ENCODE assay signal across 11 cellular contexts in genomic region chr12:49903351-49903699, GRCh38. TPM values are rescaled to one million over a fixed set of nuclear protein-coding genes. Genes with fewer than 3 reads are reported as not detected.
DNase-seq lines count a peak whose midpoint lies in the region; ATAC-seq, FAIRE-seq and TF ChIP-seq lines count a peak whose summit lies in the region.
"Had no signal": no experiment of that assay in that cellular context is flagged by ENCODE, and none has a peak within 500 bp of the region (broad histone marks: within the 10 kb centered on the region; RNA-seq: fewer than 3 reads in every experiment).

No MANE protein-coding gene starts in this region.

- no peak overlapping the region for H3K9ac ChIP-seq in SK-N-SH

- CTCF ChIA-PET in CD4-positive, alpha-beta T cell (lab: Charles Lee), result no interaction called here
- CTCF ChIA-PET in SK-N-SH (lab: Yijun Ruan, JAX), result interaction anchor here (0.8 to 1.0 kb wide), 2 partner anchors 64 kb away, joined by 3 to 4 read pairs; no protein-coding TSS in a partner anchor

- no peaks in the 10 kb centered on the region for H3K27me3 ChIP-seq in CD4-positive, alpha-beta T cell (ENCODE audit: control insufficient read depth, insufficient read depth, low read length)
- no peaks in the 10 kb centered on the region for H3K27me3 ChIP-seq in SK-N-SH (ENCODE audit: insufficient read depth)

- POLR2A ChIA-PET in CD4-positive, alpha-beta T cell (lab: Charles Lee), result no interaction called here
- POLR2A ChIA-PET in SK-N-SH (lab: Yijun Ruan, JAX), result interaction anchor here (0.5 kb wide), 1 partner anchor 159 kb away, joined by 3 read pairs; no protein-coding TSS in a partner anchor

- H3K9me3 Mint-ChIP-seq in CD4-positive, alpha-beta T cell, result no peaks in the 10 kb centered on the region
- no peaks in the 10 kb centered on the region for H3K9me3 Mint-ChIP-seq in osteocyte (ENCODE audit: unreplicated experiment)

- H3F3A ChIP-seq in SK-N-SH (replicated peaks; ENCODE audit: insufficient read depth), result no peaks in the 10 kb centered on the region

- FAIRE-seq in HTR-8/SVneo (lab: Jason Lieb, UNC), result no peak

- H3K4me1 ChIP-seq in SK-N-SH (ENCODE audit: control insufficient read depth in 1 of 2, insufficient read depth in 2 of 2, low read depth in 1 of 2, low read length in 1 of 2), result peaks cover 0 to 22% of the 10 kb centered on the region in 2 experiments; a peak in 1 of 4 replicates
- H3K4me1 ChIP-seq: SJSA1 had no signal

- H2AFZ ChIP-seq in SK-N-SH (ENCODE audit: low read depth), result peak overlapping the region; percentile 72; the same call in 1 of the 2 replicates

- H3K4me3 Mint-ChIP-seq in CD4-positive, alpha-beta T cell, result peak overlapping the region; percentile 71
- H3K4me3 Mint-ChIP-seq in osteocyte (ENCODE audit: unreplicated experiment), result peak overlapping the region; percentile 60

- no peaks in the 10 kb centered on the region for H3K36me3 ChIP-seq in SK-N-SH (replicated peaks in 1 of 2; ENCODE audit: control insufficient read depth in 1 of 2, insufficient read depth in 2 of 2, low read length in 1 of 2)
- H3K36me3 ChIP-seq: SJSA1 had no signal

- no peak for ATAC-seq in CD4-positive, alpha-beta T cell (ENCODE audit: poor library complexity)
- ATAC-seq in GM21367 (IDR thresholded peaks at IDR 0.05; ENCODE audit: unreplicated experiment), result no peak

- no peak overlapping the region for H3K27ac ChIP-seq in CD4-positive, alpha-beta T cell (ENCODE audit: low read depth, low read length)
- H3K27ac ChIP-seq in SK-N-SH (ENCODE audit: low read depth in 2 of 2, low read length in 1 of 2), result no peak overlapping the region
- H3K27ac ChIP-seq: SJSA1 had no signal

- intact Hi-C loops in CD4-positive, alpha-beta T cell (cut with DNase I, micrococcal nuclease), result no loop called here

- TF ChIP-seq EP300 in SK-N-SH (IDR thresholded peaks at IDR 0.05; ENCODE audit: borderline replicate concordance in 1 of 2, low read depth in 1 of 2, low read length in 1 of 2), result no peak

- H3K9me3 ChIP-seq in CD4-positive, alpha-beta T cell (ENCODE audit: control insufficient read depth, low read length), result no peaks in the 10 kb centered on the region
- no peaks in the 10 kb centered on the region for H3K9me3 ChIP-seq in SK-N-SH
- H3K9me3 ChIP-seq: SJSA1 had no signal

- H3K79me2 ChIP-seq in SK-N-SH (ENCODE audit: insufficient read depth), result no peaks in the 10 kb centered on the region

- no peaks in the 10 kb centered on the region for H3K9me2 ChIP-seq in SK-N-SH

- no peak for TF ChIP-seq RAD21 in SK-N-SH (IDR thresholded peaks at IDR 0.05; ENCODE audit: low read length)

- no peak overlapping the region for H3K27ac Mint-ChIP-seq in CD4-positive, alpha-beta T cell
- no peak overlapping the region for H3K27ac Mint-ChIP-seq in osteocyte (ENCODE audit: unreplicated experiment)

- peaks cover 15% of the 10 kb centered on the region for H3K27me3 Mint-ChIP-seq in CD4-positive, alpha-beta T cell
- peaks cover under 1% of the 10 kb centered on the region for H3K27me3 Mint-ChIP-seq in osteocyte (ENCODE audit: unreplicated experiment)

- H3K4me1 Mint-ChIP-seq in CD4-positive, alpha-beta T cell (ENCODE audit: low read depth), result peaks cover 5% of the 10 kb centered on the region
- peaks cover 11% of the 10 kb centered on the region for H3K4me1 Mint-ChIP-seq in osteocyte (ENCODE audit: unreplicated experiment)

- TF ChIP-seq CTCF in CD4-positive, alpha-beta T cell (IDR thresholded peaks at IDR 0.05), result no peak
- no peak for TF ChIP-seq CTCF in SK-N-SH (IDR thresholded peaks at IDR 0.05)
- TF ChIP-seq CTCF in fibroblast of pulmonary artery (IDR thresholded peaks at IDR 0.05; ENCODE audit: low read length, missing control alignments), result no peak
- no peak for TF ChIP-seq CTCF in osteocyte (IDR thresholded peaks at IDR 0.05)

- no peaks in the 10 kb centered on the region for H3K36me3 Mint-ChIP-seq in CD4-positive, alpha-beta T cell (ENCODE audit: low read depth)
- H3K36me3 Mint-ChIP-seq in osteocyte (ENCODE audit: unreplicated experiment), result no peaks in the 10 kb centered on the region

- WGBS in SK-N-SH (ENCODE audit: low lambda C conversion rate), result 61% methylated on average over 11 of the region's 12 CpGs

- no peak for DNase-seq in CD4-positive, alpha-beta T cell
- DNase-seq in SK-N-SH (no peak), fibroblast of pulmonary artery (ENCODE audit: low read depth) (no peak), osteocyte (ENCODE audit: extremely low spot score, unreplicated experiment) (no peak), NCI-H187 treated with DMSO at 0.1 percent for 48 hours (lab: John Stamatoyannopoulos, UW) (no peak), superior temporal gyrus (ENCODE audit: extremely low spot score) (no peak), HTR-8/SVneo (ENCODE audit: insufficient read length, low spot score) (no peak)
- DNase-seq: NCI-H1417 treated with DMSO at 0.1 percent for 48 hours had no signal

- H3K4me3 ChIP-seq in SK-N-SH (ENCODE audit: low read depth in 2 of 2, low read length in 1 of 2) (peak overlapping the region; percentile 38 to 54), fibroblast of pulmonary artery (replicated peaks; ENCODE audit: low read depth, low read length) (peak overlapping the region; percentile 30)
- H3K4me3 ChIP-seq: SJSA1 had no signal

- H4K20me1 ChIP-seq in SK-N-SH (ENCODE audit: insufficient read depth), result no peaks in the 10 kb centered on the region

- H3K4me2 ChIP-seq in SK-N-SH, result peak overlapping the region; percentile 82

TF ChIP-seq in SK-N-SH, 30 proteins besides CTCF, POLR2A, EP300 and RAD21 (continues in another document):
- TF ChIP-seq GABPA (IDR thresholded peaks at IDR 0.05; ENCODE audit: low read depth) (no peak), MAX (IDR thresholded peaks at IDR 0.05; ENCODE audit: low read depth) (no peak), TAF1 (IDR thresholded peaks at IDR 0.05; ENCODE audit: borderline replicate concordance, low read depth, low read length) (no peak), USF1 (IDR thresholded peaks at IDR 0.05; ENCODE audit: borderline replicate concordance, low read depth) (no peak), USF2 (IDR thresholded peaks at IDR 0.05; ENCODE audit: borderline replicate concordance, low read depth, low read length) (no peak), CHD2 (IDR thresholded peaks at IDR 0.05; ENCODE audit: low read length, partially characterized antibody) (no peak), ZBTB33 (IDR thresholded peaks at IDR 0.05; ENCODE audit: borderline replicate concordance, low read depth) (no peak), SMC3 (IDR thresholded peaks at IDR 0.05; ENCODE audit: low read depth, low read length) (no peak), JUND (IDR thresholded peaks at IDR 0.05) (no peak), EZH2phosphoT487 (IDR thresholded peaks at IDR 0.05; ENCODE audit: borderline replicate concordance, low read depth) (no peak)

RNA-seq across cellular contexts. Expression of gene FAIM2, which starts 0.4 kb away (rescaled TPM):
- total RNA-seq in CD4-positive, alpha-beta T cell, result not detected
- polyA plus RNA-seq in SK-N-SH (2012; rRNA removed), result 6.3 and 11.3 TPM in 2 replicates
- polyA plus RNA-seq in SK-N-SH (2012; cell fraction: cytosol; rRNA removed), result 4.6 and 6.9 TPM in 2 replicates
- 3.7 and 4.8 TPM in 2 replicates for polyA plus RNA-seq in SK-N-SH (2012; cell fraction: nucleus; rRNA removed)
- total RNA-seq in osteocyte, result 1.4 and 1.5 TPM in 2 replicates
- total RNA-seq: renal cortical epithelial cell, SJSA1 had no signal

RNA-seq across cellular contexts. Expression of gene AQP2, which starts 47.2 kb away (rescaled TPM):
- not detected for total RNA-seq in CD4-positive, alpha-beta T cell
- polyA plus RNA-seq in SK-N-SH (2012; rRNA removed), result not detected in 2 replicates
- polyA plus RNA-seq in SK-N-SH (2012; cell fraction: cytosol; rRNA removed), result not detected in 2 replicates
- polyA plus RNA-seq in SK-N-SH (2012; cell fraction: nucleus; rRNA removed), result not detected in 2 replicates
- not detected in 2 replicates for total RNA-seq in osteocyte
- total RNA-seq: SJSA1 had no signal

RNA-seq across cellular contexts. Expression of gene AQP5, which starts 58.3 kb away (rescaled TPM):
- not detected for total RNA-seq in CD4-positive, alpha-beta T cell
- polyA plus RNA-seq in SK-N-SH (2012; rRNA removed), result 0.08 and 0.10 TPM in 2 replicates
- polyA plus RNA-seq in SK-N-SH (2012; cell fraction: cytosol; rRNA removed), result not detected in 2 replicates
- 0.06 TPM in 1 of 2 replicates, not detected in the other for polyA plus RNA-seq in SK-N-SH (2012; cell fraction: nucleus; rRNA removed)
- 0.24 and 0.46 TPM in 2 replicates for total RNA-seq in osteocyte
- total RNA-seq: renal cortical epithelial cell, SJSA1 had no signal
